ENCODE assay signal across 8 cellular contexts in the genomic region with DNA sequence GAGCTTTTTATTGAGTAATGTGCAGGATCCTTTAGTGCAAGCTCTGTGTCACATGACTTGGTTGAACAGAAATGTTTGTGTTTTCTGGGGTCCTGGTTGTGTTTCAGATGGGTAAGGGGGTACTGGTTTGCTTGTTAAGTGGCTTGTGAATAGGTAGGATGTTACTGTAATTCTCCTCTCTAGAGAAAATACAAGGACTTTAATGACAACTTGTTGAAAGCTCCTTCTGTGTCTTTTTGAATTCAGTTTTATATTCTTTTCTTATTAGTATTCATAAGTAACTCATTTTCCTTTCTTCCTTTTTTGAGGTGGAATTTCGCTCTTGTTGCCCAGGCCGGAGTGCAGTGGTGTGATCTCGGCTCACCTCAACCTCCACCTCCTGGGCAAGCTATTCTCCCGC.
"Had no signal": no experiment of that assay in that cellular context is flagged by ENCODE, and none has a peak within 500 bp of the region (broad histone marks: within the 10 kb centered on the region; RNA-seq: fewer than 3 reads in every experiment).

No MANE protein-coding gene starts in this region.

- H2AFZ ChIP-seq: GM23338 had no signal

- H3K4me1 Mint-ChIP-seq: IgD-negative memory B cell had no signal

- H3K9me3 Mint-ChIP-seq: GM23338, H9 had no signal

- H3K4me3 ChIP-seq: GM23338 had no signal

- DNase-seq: H9, HCEC 1CT, KG1 had no signal

- H3K4me2 ChIP-seq: GM23338 had no signal

- H3K4me3 Mint-ChIP-seq: GM23338, H9, IgD-negative memory B cell had no signal

- ATAC-seq: GM23338, HepG2 had no signal

- H3K36me3 Mint-ChIP-seq: IgD-negative memory B cell had no signal

- FAIRE-seq: H1, H54, HepG2 had no signal

- H3K27ac Mint-ChIP-seq: GM23338, H9, IgD-negative memory B cell had no signal
